8 cellular contexts compared by ENCODE assay signal in genomic region chr19:45091031-45091918, GRCh38. TPM values are rescaled to one million over a fixed set of nuclear protein-coding genes. Genes with fewer than 3 reads are reported as not detected.
DNase-seq lines count a peak whose midpoint lies in the region; ATAC-seq and TF ChIP-seq lines count a peak whose summit lies in the region.

No MANE protein-coding gene starts in this region.

- H3K4me1 Mint-ChIP-seq in activated CD8-positive, alpha-beta T cell treated with anti-CD3 and anti-CD28 coated beads, Interleukin-2, amount 10 ng/mL, durations not matched to agents 7 days and 5 days (ENCODE audit: low read depth): peaks cover 66% of the 10 kb centered on the region

- WGBS in lower leg skin, 2 donors: 15 to 17% methylated on average over 62 to 64 of the region's 64 CpGs

- DNase-seq in AG08396 (ENCODE audit: low spot score): peak; percentile 96
- peak; percentile 100 for DNase-seq in NCI-H69 (lab: John Stamatoyannopoulos, UW)
- DNase-seq in activated CD8-positive, alpha-beta T cell treated with anti-CD3 and anti-CD28 coated beads, Interleukin-2, amount 10 ng/mL, durations not matched to agents 7 days and 5 days: peak; percentile 93
- DNase-seq in ecto neural progenitor cell (ENCODE audit: low spot score): peak; percentile 99
- peak; percentile 97 to 99 for DNase-seq in lower leg skin (ENCODE audit: low spot score in 2 of 2)
- DNase-seq in stimulated activated CD4-positive, alpha-beta T cell treated with anti-CD3 and anti-CD28 coated beads, Interleukin-4, amount 100 ng/mL, for 24 hours: peak; percentile 94

- H3K27me3 Mint-ChIP-seq in activated CD8-positive, alpha-beta T cell treated with anti-CD3 and anti-CD28 coated beads, Interleukin-2, amount 10 ng/mL, durations not matched to agents 7 days and 5 days (ENCODE audit: low read depth): no peaks in the 10 kb centered on the region

- H3K27ac Mint-ChIP-seq in activated CD8-positive, alpha-beta T cell treated with anti-CD3 and anti-CD28 coated beads, Interleukin-2, amount 10 ng/mL, durations not matched to agents 7 days and 5 days: peak overlapping the region; percentile 95

- TF ChIP-seq POLR2A in lower leg skin (IDR thresholded peaks at IDR 0.05): no peak

- H3K4me3 ChIP-seq in lower leg skin (ENCODE audit: low read depth, poor library complexity, severe bottlenecking): peak overlapping the region; percentile 23

- peaks cover 51% of the 10 kb centered on the region for H3K36me3 Mint-ChIP-seq in activated CD8-positive, alpha-beta T cell treated with anti-CD3 and anti-CD28 coated beads, Interleukin-2, amount 10 ng/mL, durations not matched to agents 7 days and 5 days (ENCODE audit: low read depth)

- intact Hi-C loops in lower leg skin (cut with DNase I; ENCODE audit: low total_unique reads): no loop called here

- CTCF ChIA-PET in activated CD8-positive, alpha-beta T cell treated with anti-CD3 and anti-CD28 coated beads, Interleukin-2, amount 10 ng/mL, durations not matched to agents 7 days and 5 days (lab: Charles Lee): interaction anchor here (0.7 to 2.7 kb wide), 14 partner anchors 8 to 320 kb away, joined by 3 to 18 read pairs (median 5); partner anchors contain the start of genes BLOC1S3, GEMIN7, TRAPPC6A and ZNF296

- ATAC-seq in GM19023 (IDR thresholded peaks at IDR 0.05; ENCODE audit: unreplicated experiment): peak; percentile 64
- peak; percentile 61 for ATAC-seq in HG03280 (IDR thresholded peaks at IDR 0.05; ENCODE audit: unreplicated experiment)
- peak; percentile 58 for ATAC-seq in activated CD8-positive, alpha-beta T cell treated with anti-CD3 and anti-CD28 coated beads, Interleukin-2, amount 10 ng/mL, durations not matched to agents 7 days and 5 days

- POLR2A ChIA-PET in activated CD8-positive, alpha-beta T cell treated with anti-CD3 and anti-CD28 coated beads, Interleukin-2, amount 10 ng/mL, durations not matched to agents 7 days and 5 days (lab: Charles Lee): interaction anchor here (0.6 to 2.9 kb wide), 5 partner anchors 7 to 27 kb away, joined by 3 to 29 read pairs (median 5); partner anchors contain the start of gene GEMIN7

- H3K9me3 Mint-ChIP-seq in activated CD8-positive, alpha-beta T cell treated with anti-CD3 and anti-CD28 coated beads, Interleukin-2, amount 10 ng/mL, durations not matched to agents 7 days and 5 days (ENCODE audit: insufficient read depth): no peaks in the 10 kb centered on the region

- H3K4me3 Mint-ChIP-seq in activated CD8-positive, alpha-beta T cell treated with anti-CD3 and anti-CD28 coated beads, Interleukin-2, amount 10 ng/mL, durations not matched to agents 7 days and 5 days: peak overlapping the region; percentile 83

- no peak for TF ChIP-seq CTCF in lower leg skin (IDR thresholded peaks at IDR 0.05)

RNA-seq across cellular contexts. Expression of gene PPP1R37, which starts 1.7 kb away (rescaled TPM):
- total RNA-seq in activated CD8-positive, alpha-beta T cell treated with anti-CD3 and anti-CD28 coated beads, Interleukin-2, amount 10 ng/mL, durations not matched to agents 7 days and 5 days: 10 to 100 TPM; 28.3 to 29.2 TPM
- total RNA-seq in lower leg skin: 10 to 100 TPM; 37.4 to 55.2 (median 52.1) TPM

RNA-seq across cellular contexts. Expression of gene GEMIN7, which starts 12.2 kb away (rescaled TPM):
- total RNA-seq in activated CD8-positive, alpha-beta T cell treated with anti-CD3 and anti-CD28 coated beads, Interleukin-2, amount 10 ng/mL, durations not matched to agents 7 days and 5 days: 10 to 100 TPM; 30.2 to 31.7 TPM
- 10 to 100 TPM; 11.8 to 24.9 (median 21.5) TPM for total RNA-seq in lower leg skin

RNA-seq across cellular contexts. Expression of gene ZNF296, which starts 15.0 kb away (rescaled TPM):
- total RNA-seq in activated CD8-positive, alpha-beta T cell treated with anti-CD3 and anti-CD28 coated beads, Interleukin-2, amount 10 ng/mL, durations not matched to agents 7 days and 5 days: 1 to 10 TPM; 6.2 to 6.3 TPM
- 1 to 10 TPM; 2.4 to 7.8 (median 4.8) TPM for total RNA-seq in lower leg skin

RNA-seq across cellular contexts. Expression of gene CLASRP, which starts 52.4 kb away (rescaled TPM):
- 10 to 100 TPM; 82.5 to 94.5 TPM for total RNA-seq in activated CD8-positive, alpha-beta T cell treated with anti-CD3 and anti-CD28 coated beads, Interleukin-2, amount 10 ng/mL, durations not matched to agents 7 days and 5 days
- 100 to 1,000 TPM in 2 of 4 donors, 10 to 100 TPM in 2; 59.9 to 207 (median 128) TPM for total RNA-seq in lower leg skin

Comparison
In these comparisons a context has a peak if more than half of its experiments do, and no peak if none do; other contexts are left out.
1. Peak in every context shown above with its lines: DNase-seq, ATAC-seq and H3K4me3 ChIP-seq.